ENCODE assay signal across 12 cellular contexts in the genomic region with DNA sequence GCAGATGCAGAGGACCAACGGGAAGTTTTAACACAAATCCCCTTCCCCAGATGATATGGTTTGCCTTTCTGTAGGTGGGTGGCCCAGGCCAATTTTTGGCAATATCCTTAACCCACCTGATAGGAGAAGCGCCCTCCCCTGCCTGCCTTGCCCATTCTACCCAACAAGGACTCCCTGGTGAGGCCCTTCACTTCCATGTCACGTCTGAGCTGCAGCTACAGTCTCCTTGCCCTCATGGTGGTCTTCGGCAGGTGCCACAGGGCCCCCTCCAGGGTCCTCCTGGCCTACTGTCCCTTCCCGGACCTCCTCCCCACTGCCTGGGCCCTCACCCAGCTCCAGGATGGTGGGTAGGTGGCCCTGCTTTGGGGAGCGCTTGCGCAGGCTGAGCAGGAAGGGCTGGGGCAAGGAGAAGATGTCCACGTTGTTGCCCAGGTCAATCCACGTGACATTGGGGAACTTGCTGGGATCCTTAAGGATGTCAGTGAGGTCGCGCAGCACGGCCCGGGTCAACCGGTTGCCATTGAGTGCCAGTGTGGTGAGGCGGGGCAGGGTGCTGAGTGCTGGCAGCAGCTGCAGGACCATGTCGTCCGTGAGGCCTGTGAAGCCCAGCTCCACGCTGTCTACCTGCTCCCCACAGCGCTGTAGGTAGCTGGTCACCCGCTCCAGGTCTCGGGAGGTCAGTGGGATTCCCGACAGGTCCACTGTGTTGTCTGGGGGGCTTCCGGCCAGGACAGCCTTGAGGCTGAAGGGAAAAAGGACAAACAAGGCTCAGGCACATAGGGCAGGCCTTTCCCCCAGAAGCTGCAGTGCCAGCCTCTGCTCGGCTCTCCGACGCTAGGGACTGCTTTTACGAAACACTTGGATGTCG. TPM values are rescaled to one million over a fixed set of nuclear protein-coding genes. Genes with fewer than 3 reads are reported as not detected.
DNase-seq lines count a peak whose midpoint lies in the region; ATAC-seq, FAIRE-seq and TF ChIP-seq lines count a peak whose summit lies in the region.
"Had no signal": no experiment of that assay in that cellular context is flagged by ENCODE, and none has a peak within 500 bp of the region (broad histone marks: within the 10 kb centered on the region; RNA-seq: fewer than 3 reads in every experiment).

No MANE protein-coding gene starts in this region.

- no peaks in the 10 kb centered on the region for H3K9me3 ChIP-seq in A673 (ENCODE audit: low read depth, low read length, poor library complexity, severe bottlenecking)

- ATAC-seq in GM18858 (IDR thresholded peaks at IDR 0.05; ENCODE audit: unreplicated experiment): no peak

- no peak for FAIRE-seq in D721Med (lab: Jason Lieb, UNC)
- FAIRE-seq: islet of Langerhans had no signal

- H3K36me3 ChIP-seq in A673 (ENCODE audit: insufficient read depth, low read length, poor library complexity, severe bottlenecking): peaks cover 85% of the 10 kb centered on the region
- peaks cover 46% of the 10 kb centered on the region for H3K36me3 ChIP-seq in GM06990 (ENCODE audit: control insufficient read depth, insufficient read depth, low read length)

- no peak for DNase-seq in A673 (ENCODE audit: low spot score)
- peak; percentile 63 for DNase-seq in GM06990 (ENCODE audit: extremely low read depth, insufficient read length)
- no peak for DNase-seq in epithelial cell of prostate (ENCODE audit: low read depth, low spot score)
- DNase-seq in dedifferentiated amniotic fluid mesenchymal stem cell (ENCODE audit: extremely low spot score): no peak
- no peak for DNase-seq in D721Med (ENCODE audit: insufficient read length, low spot score)
- no peak for DNase-seq in NCI-H526 (lab: John Stamatoyannopoulos, UW)
- DNase-seq: GDM1; NCI-H526 treated with DMSO at 0.1 percent for 48 hours; stimulated activated naive CD4-positive, alpha-beta T cell had no signal

- intact Hi-C loops in A673 (cut with micrococcal nuclease; ENCODE audit: unreplicated experiment): no loop called here

- POLR2A ChIA-PET in A673 (lab: Charles Lee; ENCODE audit: low non-redundant PET): interaction anchor here (0.5 to 0.6 kb wide), 2 partner anchors 61 to 326 kb away, joined by 3 to 8 read pairs; no protein-coding TSS in a partner anchor

- no TSS peak for BruUV-seq in A673 (replicated peaks; lab: Mats Ljungman, UMichigan)

- TF ChIP-seq CTCF in A673 (conservative IDR thresholded peaks at IDR 0.05; ENCODE audit: low read depth, low read length): no peak
- TF ChIP-seq CTCF in GM06990 (IDR thresholded peaks at IDR 0.05; ENCODE audit: insufficient read depth, low read length, poor library complexity, severe bottlenecking): no peak
- TF ChIP-seq CTCF in D721Med (IDR thresholded peaks at IDR 0.05; ENCODE audit: insufficient read depth, missing control alignments): no peak

- H3K4me3 ChIP-seq in A673 (ENCODE audit: low read depth, low read length, poor library complexity, severe bottlenecking) (no peak overlapping the region), GM06990 (replicated peaks; ENCODE audit: low read depth, low read length) (no peak overlapping the region)

- peak overlapping the region; percentile 88 for H3K27ac ChIP-seq in A673 (ENCODE audit: low read depth, low read length, poor library complexity, severe bottlenecking)
- peak overlapping the region; percentile 95 for H3K27ac ChIP-seq in epithelial cell of prostate

- CTCF ChIA-PET in A673 (lab: Charles Lee): no interaction called here

- no peaks in the 10 kb centered on the region for H3K27me3 ChIP-seq in A673 (replicated peaks; ENCODE audit: insufficient read depth, low read depth, low read length, poor library complexity)
- H3K27me3 ChIP-seq in GM06990 (replicated peaks; ENCODE audit: control insufficient read depth, insufficient read depth, low read length): no peaks in the 10 kb centered on the region

- H3K4me1 ChIP-seq in A673 (ENCODE audit: insufficient read depth, low read length, poor library complexity, severe bottlenecking): peaks cover 48% of the 10 kb centered on the region

TF ChIP-seq in PFSK-1, 5 proteins besides CTCF, POLR2A, EP300 and RAD21:
- TF ChIP-seq, protein P1, sequence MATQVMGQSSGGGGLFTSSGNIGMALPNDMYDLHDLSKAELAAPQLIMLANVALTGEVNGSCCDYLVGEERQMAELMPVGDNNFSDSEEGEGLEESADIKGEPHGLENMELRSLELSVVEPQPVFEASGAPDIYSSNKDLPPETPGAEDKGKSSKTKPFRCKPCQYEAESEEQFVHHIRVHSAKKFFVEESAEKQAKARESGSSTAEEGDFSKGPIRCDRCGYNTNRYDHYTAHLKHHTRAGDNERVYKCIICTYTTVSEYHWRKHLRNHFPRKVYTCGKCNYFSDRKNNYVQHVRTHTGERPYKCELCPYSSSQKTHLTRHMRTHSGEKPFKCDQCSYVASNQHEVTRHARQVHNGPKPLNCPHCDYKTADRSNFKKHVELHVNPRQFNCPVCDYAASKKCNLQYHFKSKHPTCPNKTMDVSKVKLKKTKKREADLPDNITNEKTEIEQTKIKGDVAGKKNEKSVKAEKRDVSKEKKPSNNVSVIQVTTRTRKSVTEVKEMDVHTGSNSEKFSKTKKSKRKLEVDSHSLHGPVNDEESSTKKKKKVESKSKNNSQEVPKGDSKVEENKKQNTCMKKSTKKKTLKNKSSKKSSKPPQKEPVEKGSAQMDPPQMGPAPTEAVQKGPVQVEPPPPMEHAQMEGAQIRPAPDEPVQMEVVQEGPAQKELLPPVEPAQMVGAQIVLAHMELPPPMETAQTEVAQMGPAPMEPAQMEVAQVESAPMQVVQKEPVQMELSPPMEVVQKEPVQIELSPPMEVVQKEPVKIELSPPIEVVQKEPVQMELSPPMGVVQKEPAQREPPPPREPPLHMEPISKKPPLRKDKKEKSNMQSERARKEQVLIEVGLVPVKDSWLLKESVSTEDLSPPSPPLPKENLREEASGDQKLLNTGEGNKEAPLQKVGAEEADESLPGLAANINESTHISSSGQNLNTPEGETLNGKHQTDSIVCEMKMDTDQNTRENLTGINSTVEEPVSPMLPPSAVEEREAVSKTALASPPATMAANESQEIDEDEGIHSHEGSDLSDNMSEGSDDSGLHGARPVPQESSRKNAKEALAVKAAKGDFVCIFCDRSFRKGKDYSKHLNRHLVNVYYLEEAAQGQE (IDR thresholded peaks at IDR 0.05; ENCODE audit: insufficient read depth in 1 of 2, low read depth in 2 of 2, low read length in 2 of 2): 0 out of 4 replicates have a peak, but pooled peaks of 1 of the 2 experiments have one; percentile 8
- 0 out of 2 replicates have a peak, but pooled peaks have one; percentile 7 for TF ChIP-seq SIN3A (IDR thresholded peaks at IDR 0.05; ENCODE audit: borderline replicate concordance, insufficient read depth, low read length)
- peak; percentile 81 for TF ChIP-seq POLR2AphosphoS5 (IDR thresholded peaks at IDR 0.05; ENCODE audit: low read depth, low read length)
- TF ChIP-seq TAF1 (IDR thresholded peaks at IDR 0.05; ENCODE audit: borderline replicate concordance, insufficient read depth, low read length): no peak
- TF ChIP-seq FOXP2 (optimal IDR thresholded peaks at IDR 0.05; ENCODE audit: borderline replicate concordance, extremely low read depth, extremely low read length, insufficient read depth): peak; percentile 36
TF ChIP-seq in PFSK-1: peak in this region for 4.

RNA-seq across cellular contexts. Expression of a gene that starts 28.3 kb away (rescaled TPM):
- not detected in 2 replicates for total RNA-seq in A673 (2021)
- polyA plus RNA-seq in PFSK-1 (2012; ENCODE audit: insufficient read length, low read depth): 166 TPM

RNA-seq across cellular contexts. Expression of a gene that starts 48.4 kb away (rescaled TPM):
- 2.8 and 3.6 TPM in 2 replicates for total RNA-seq in A673 (2021)
- polyA plus RNA-seq in PFSK-1 (2012; ENCODE audit: insufficient read length, low read depth): 3.8 TPM
